Comparison of ENCODE assay signal across 8 cellular contexts in genomic region chr10:60572511-60573194, GRCh38.
DNase-seq lines count a peak whose midpoint lies in the region; ATAC-seq lines count a peak whose summit lies in the region.

No MANE protein-coding gene starts in this region.

- DNase-seq in CD4-positive, CD25-positive, alpha-beta regulatory T cell, result no peak
- peak; percentile 48 for DNase-seq in T-helper 2 cell treated with Interferon-gamma antibody and Interleukin-4, amounts not matched to agents 5 μg/mL and 100 μg/mL, for 36 hours (ENCODE audit: low spot score)
- DNase-seq in ecto neural progenitor cell (ENCODE audit: low spot score) (peak; percentile 56), memory B cell (ENCODE audit: low spot score in 2 of 2) (no peak), NOMO-1 treated with DMSO at 0.1 percent for 48 hours (lab: John Stamatoyannopoulos, UW; ENCODE audit: unreplicated experiment) (no peak)
- DNase-seq in stimulated activated CD4-positive, alpha-beta T cell treated with anti-CD3 and anti-CD28 coated beads, TNF-alpha, amount 100 ng/mL, for 24 hours (ENCODE audit: low read depth in 3 of 3), result peak; percentile 6 to 32 (median 13)

- ATAC-seq in CD4-positive, CD25-positive, alpha-beta regulatory T cell (ENCODE audit: low read depth in 2 of 2), result no peak
- ATAC-seq in HG03571 (IDR thresholded peaks at IDR 0.05; ENCODE audit: unreplicated experiment) (peak; percentile 49), memory B cell (ENCODE audit: low read depth) (peak; percentile 54), HG02763 (IDR thresholded peaks at IDR 0.05; ENCODE audit: unreplicated experiment) (no peak)

- no peaks in the 10 kb centered on the region for H3K36me3 ChIP-seq in CD4-positive, CD25-positive, alpha-beta regulatory T cell (ENCODE audit: control insufficient read depth, insufficient read depth, low read length)

- peaks cover 0 to 10% (median 0%) of the 10 kb centered on the region in 7 donors for H3K9me3 Mint-ChIP-seq in CD4-positive, CD25-positive, alpha-beta regulatory T cell
- peaks cover 13% of the 10 kb centered on the region for H3K9me3 Mint-ChIP-seq in T-helper 2 cell treated with Interferon-gamma antibody and Interleukin-4, amounts not matched to agents 5 μg/mL and 100 μg/mL, for 36 hours
- peaks cover 3% of the 10 kb centered on the region for H3K9me3 Mint-ChIP-seq in memory B cell

- peaks cover 5% of the 10 kb centered on the region for H3K27me3 Mint-ChIP-seq in CD4-positive, CD25-positive, alpha-beta regulatory T cell
- no peaks in the 10 kb centered on the region for H3K27me3 Mint-ChIP-seq in T-helper 2 cell treated with Interferon-gamma antibody and Interleukin-4, amounts not matched to agents 5 μg/mL and 100 μg/mL, for 36 hours (ENCODE audit: low read depth)
- no peaks in the 10 kb centered on the region for H3K27me3 Mint-ChIP-seq in memory B cell

- no peaks in the 10 kb centered on the region for H3K9me3 ChIP-seq in CD4-positive, CD25-positive, alpha-beta regulatory T cell (ENCODE audit: control insufficient read depth in 2 of 2, low read length in 2 of 2)

- H3K4me3 ChIP-seq in CD4-positive, CD25-positive, alpha-beta regulatory T cell (ENCODE audit: low read depth, low read length), result peak overlapping the region; percentile 9

- H3K4me1 Mint-ChIP-seq in CD4-positive, CD25-positive, alpha-beta regulatory T cell, result peaks cover 0 to 11% (median 0%) of the 10 kb centered on the region in 4 donors
- peaks cover 42% of the 10 kb centered on the region for H3K4me1 Mint-ChIP-seq in T-helper 2 cell treated with Interferon-gamma antibody and Interleukin-4, amounts not matched to agents 5 μg/mL and 100 μg/mL, for 36 hours (ENCODE audit: low read depth)
- peaks cover 26% of the 10 kb centered on the region for H3K4me1 Mint-ChIP-seq in memory B cell

- peak overlapping the region in 1 of 3 donors; percentile 62 for H3K27ac Mint-ChIP-seq in CD4-positive, CD25-positive, alpha-beta regulatory T cell
- H3K27ac Mint-ChIP-seq in T-helper 2 cell treated with Interferon-gamma antibody and Interleukin-4, amounts not matched to agents 5 μg/mL and 100 μg/mL, for 36 hours, result peak overlapping the region; percentile 89
- peak overlapping the region; percentile 12 for H3K27ac Mint-ChIP-seq in memory B cell

- H3K4me1 ChIP-seq in CD4-positive, CD25-positive, alpha-beta regulatory T cell (ENCODE audit: control insufficient read depth, insufficient read depth, low read length, poor library complexity, severe bottlenecking), result no peaks in the 10 kb centered on the region

- H3K4me3 Mint-ChIP-seq in CD4-positive, CD25-positive, alpha-beta regulatory T cell, result peak overlapping the region; percentile 22 to 66 (median 40)
- peak overlapping the region; percentile 95 for H3K4me3 Mint-ChIP-seq in T-helper 2 cell treated with Interferon-gamma antibody and Interleukin-4, amounts not matched to agents 5 μg/mL and 100 μg/mL, for 36 hours
- peak overlapping the region; percentile 71 for H3K4me3 Mint-ChIP-seq in memory B cell

- no peaks in the 10 kb centered on the region for H3K27me3 ChIP-seq in CD4-positive, CD25-positive, alpha-beta regulatory T cell (ENCODE audit: control insufficient read depth, insufficient read depth, low read length)

- H3K27ac ChIP-seq in CD4-positive, CD25-positive, alpha-beta regulatory T cell (ENCODE audit: insufficient read depth, low read length, poor library complexity, severe bottlenecking), result no peak overlapping the region

- H3K36me3 Mint-ChIP-seq in CD4-positive, CD25-positive, alpha-beta regulatory T cell, result no peaks in the 10 kb centered on the region
- peaks cover 8% of the 10 kb centered on the region for H3K36me3 Mint-ChIP-seq in T-helper 2 cell treated with Interferon-gamma antibody and Interleukin-4, amounts not matched to agents 5 μg/mL and 100 μg/mL, for 36 hours (ENCODE audit: low read depth)
- peaks cover 16% of the 10 kb centered on the region for H3K36me3 Mint-ChIP-seq in memory B cell

Comparison
In these comparisons a context has a peak if more than half of its experiments do, and no peak if none do; other contexts are left out.
1. ATAC-seq: peak in HG03571 (single experiment) and memory B cell (single experiment); none in CD4-positive, CD25-positive, alpha-beta regulatory T cell (0 of 2) and HG02763 (single experiment).
2. DNase-seq: peak in T-helper 2 cell treated with Interferon-gamma antibody and Interleukin-4, amounts not matched to agents 5 μg/mL and 100 μg/mL, for 36 hours (single experiment), ecto neural progenitor cell (single experiment) and stimulated activated CD4-positive, alpha-beta T cell treated with anti-CD3 and anti-CD28 coated beads, TNF-alpha, amount 100 ng/mL, for 24 hours (3 of 3); none in CD4-positive, CD25-positive, alpha-beta regulatory T cell (0 of 3), memory B cell (0 of 2) and NOMO-1 treated with DMSO at 0.1 percent for 48 hours (single experiment).
3. H3K4me3 Mint-ChIP-seq: peak in every context shown above with its lines; median percentile 95 in T-helper 2 cell treated with Interferon-gamma antibody and Interleukin-4, amounts not matched to agents 5 μg/mL and 100 μg/mL, for 36 hours; 71 in memory B cell; 40 in CD4-positive, CD25-positive, alpha-beta regulatory T cell.